19 cellular contexts compared by ENCODE assay signal in the genomic region with DNA sequence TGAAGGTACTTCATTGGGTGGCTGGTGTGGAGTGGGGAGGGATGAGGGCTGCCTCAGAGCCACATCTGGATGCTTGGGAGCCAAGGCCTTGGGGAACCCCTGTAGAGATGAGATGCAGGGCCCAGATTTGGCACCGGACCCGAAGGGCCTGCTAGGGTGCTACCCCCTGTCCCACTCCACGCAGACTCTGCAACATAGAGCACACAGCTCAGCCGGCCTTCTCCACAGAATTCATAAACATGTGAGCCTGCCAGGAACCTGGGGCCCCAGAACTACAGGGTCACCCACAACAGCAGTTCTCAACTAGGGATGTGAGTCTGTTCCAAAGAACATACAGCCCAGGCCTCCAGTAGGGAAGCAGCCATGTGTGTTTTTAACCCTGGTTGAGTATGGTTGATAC.
DNase-seq lines count a peak whose midpoint lies in the region; ATAC-seq and TF ChIP-seq lines count a peak whose summit lies in the region.
"Had no signal": no experiment of that assay in that cellular context is flagged by ENCODE, and none has a peak within 500 bp of the region (broad histone marks: within the 10 kb centered on the region; RNA-seq: fewer than 3 reads in every experiment).

No MANE protein-coding gene starts in this region.

- WGBS in thyroid gland, 2 donors = 98 to 100% methylated on average over 3 to 4 of the region's 4 CpGs

- H3K4me3 ChIP-seq in choroid plexus epithelial cell (ENCODE audit: low read depth, low read length) (no peak overlapping the region), rectal smooth muscle tissue (ENCODE audit: low read length) (no peak overlapping the region), thyroid gland (replicated peaks in 1 of 3) (no peak overlapping the region)

- no peak for ATAC-seq in HG03196 (IDR thresholded peaks at IDR 0.05; ENCODE audit: unreplicated experiment)

- H3K4me1 ChIP-seq in rectal smooth muscle tissue (ENCODE audit: control insufficient read depth, insufficient read depth, low read length) (peaks cover 67% of the 10 kb centered on the region), thyroid gland (peaks cover 28 to 49% of the 10 kb centered on the region in 2 donors)

- no peak for DNase-seq in T-helper 2 cell treated with Interferon-gamma antibody and Interleukin-4, amounts not matched to agents 5 μg/mL and 100 μg/mL, for 36 hours (ENCODE audit: low spot score)
- DNase-seq in T-helper 2 cell (no peak), choroid plexus epithelial cell (ENCODE audit: low read depth) (peak; percentile 81), nucleus accumbens (lab: John Stamatoyannopoulos, UW) (no peak), SHP77 (lab: John Stamatoyannopoulos, UW) (no peak), thyroid gland (no peak)
- DNase-seq: CD4-positive, CD25-positive, alpha-beta regulatory T cell; COR-L47; DMS 273 treated with DMSO at 0.1 percent for 48 hours; HCEC 1CT; MM.1S; NCI-H1092; NCI-H146; NCI-H2029 treated with DMSO at 0.1 percent for 48 hours; NCI-H2171; NCI-H526 had no signal

- no peak for TF ChIP-seq CTCF in choroid plexus epithelial cell (conservative IDR thresholded peaks at IDR 0.05; ENCODE audit: low read depth, low read length)
- no peak for TF ChIP-seq CTCF in thyroid gland (IDR thresholded peaks at IDR 0.05)

- TF ChIP-seq POLR2A in thyroid gland (IDR thresholded peaks at IDR 0.05) = no peak

- no peaks in the 10 kb centered on the region for H3K9me3 ChIP-seq in thyroid gland

- peak overlapping the region; percentile 69 for H3K27ac ChIP-seq in rectal smooth muscle tissue (ENCODE audit: low read depth, low read length)
- no peak overlapping the region for H3K27ac ChIP-seq in thyroid gland
- H3K27ac ChIP-seq: 22Rv1 had no signal

- intact Hi-C loops in thyroid gland (cut with DNase I) = no loop called here

- H3K4me1 Mint-ChIP-seq in T-helper 2 cell treated with Interferon-gamma antibody and Interleukin-4, amounts not matched to agents 5 μg/mL and 100 μg/mL, for 36 hours (ENCODE audit: low read depth) = peaks cover 40% of the 10 kb centered on the region

- H3K36me3 Mint-ChIP-seq in T-helper 2 cell treated with Interferon-gamma antibody and Interleukin-4, amounts not matched to agents 5 μg/mL and 100 μg/mL, for 36 hours (ENCODE audit: low read depth) = peaks cover 18% of the 10 kb centered on the region

- peaks cover 6% of the 10 kb centered on the region for H3K36me3 ChIP-seq in rectal smooth muscle tissue (ENCODE audit: control insufficient read depth, insufficient read depth, low read length)
- no peaks in the 10 kb centered on the region for H3K36me3 ChIP-seq in thyroid gland

- no peak overlapping the region for H3K9ac ChIP-seq in rectal smooth muscle tissue (ENCODE audit: low read length)

- H3K4me3 Mint-ChIP-seq in T-helper 2 cell treated with Interferon-gamma antibody and Interleukin-4, amounts not matched to agents 5 μg/mL and 100 μg/mL, for 36 hours = no peak overlapping the region
- H3K4me3 Mint-ChIP-seq: CD4-positive, CD25-positive, alpha-beta regulatory T cell had no signal

- H3K27ac Mint-ChIP-seq in T-helper 2 cell treated with Interferon-gamma antibody and Interleukin-4, amounts not matched to agents 5 μg/mL and 100 μg/mL, for 36 hours = peak overlapping the region; percentile 8

- H3K9me3 Mint-ChIP-seq in T-helper 2 cell treated with Interferon-gamma antibody and Interleukin-4, amounts not matched to agents 5 μg/mL and 100 μg/mL, for 36 hours = no peaks in the 10 kb centered on the region
- H3K9me3 Mint-ChIP-seq: CD4-positive, CD25-positive, alpha-beta regulatory T cell had no signal

- no peaks in the 10 kb centered on the region for H3K27me3 Mint-ChIP-seq in T-helper 2 cell treated with Interferon-gamma antibody and Interleukin-4, amounts not matched to agents 5 μg/mL and 100 μg/mL, for 36 hours (ENCODE audit: low read depth)
- H3K27me3 Mint-ChIP-seq: CD4-positive, CD25-positive, alpha-beta regulatory T cell had no signal

- H3K27me3 ChIP-seq in rectal smooth muscle tissue (ENCODE audit: control insufficient read depth, insufficient read depth, low read length) = no peaks in the 10 kb centered on the region
- no peaks in the 10 kb centered on the region for H3K27me3 ChIP-seq in thyroid gland
